ENCODE assay signal across 18 cellular contexts in genomic region chr3:194087995-194088841, GRCh38. TPM values are rescaled to one million over a fixed set of nuclear protein-coding genes. Genes with fewer than 3 reads are reported as not detected.
DNase-seq lines count a peak whose midpoint lies in the region; ATAC-seq, FAIRE-seq and TF ChIP-seq lines count a peak whose summit lies in the region.
"Had no signal": no experiment of that assay in that cellular context is flagged by ENCODE, and none has a peak within 500 bp of the region (broad histone marks: within the 10 kb centered on the region; RNA-seq: fewer than 3 reads in every experiment).

No MANE protein-coding gene starts in this region.

- POLR2A ChIA-PET in A673 (lab: Charles Lee; ENCODE audit: low non-redundant PET), result interaction anchor here (0.6 to 0.8 kb wide), 2 partner anchors 49 to 1384 kb away, joined by 3 to 4 read pairs; no protein-coding TSS in a partner anchor

- no peak overlapping the region for H3K4me3 ChIP-seq in A673 (ENCODE audit: low read depth, low read length, poor library complexity, severe bottlenecking)
- peak overlapping the region; percentile 26; the same call in 1 of the 2 replicates for H3K4me3 ChIP-seq in SK-N-MC
- H3K4me3 ChIP-seq: dorsolateral prefrontal cortex, left ventricle myocardium inferior, Peyer's patch had no signal

- H3K4me1 ChIP-seq in A673 (ENCODE audit: insufficient read depth, low read length, poor library complexity, severe bottlenecking), result peaks cover 78% of the 10 kb centered on the region

- H3K27ac ChIP-seq in A673 (ENCODE audit: low read depth, low read length, poor library complexity, severe bottlenecking) (peak overlapping the region; percentile 94), SK-N-MC (peak overlapping the region; percentile 99)
- H3K27ac ChIP-seq: dorsolateral prefrontal cortex, left ventricle myocardium inferior had no signal

- TF ChIP-seq CTCF in A673 (conservative IDR thresholded peaks at IDR 0.05; ENCODE audit: low read depth, low read length), result no peak

- H3K36me3 ChIP-seq in A673 (ENCODE audit: insufficient read depth, low read length, poor library complexity, severe bottlenecking) (no peaks in the 10 kb centered on the region), SK-N-MC (ENCODE audit: insufficient read depth, low read length) (no peaks in the 10 kb centered on the region)
- H3K36me3 ChIP-seq: left ventricle myocardium inferior, Peyer's patch had no signal

- peak; percentile 9 for FAIRE-seq in GM12891 (lab: Jason Lieb, UNC)
- FAIRE-seq: bronchial epithelial cell, GM18507, TTC549 had no signal

- DNase-seq in A673 (ENCODE audit: low spot score) (peak; percentile 72), GM12891 (ENCODE audit: insufficient read length, low spot score) (no peak), SK-N-MC (ENCODE audit: low read depth, low spot score) (peak; percentile 58), kidney tubule cell (ENCODE audit: low spot score) (peak; percentile 45), HT-29 (ENCODE audit: low spot score) (no peak), NCI-H446 treated with DMSO at 0.1 percent for 48 hours (lab: John Stamatoyannopoulos, UW) (no peak)
- DNase-seq: activated CD4-positive, alpha-beta T cell treated with anti-CD3 and anti-CD28 coated beads for 48 hours; CD8-positive, alpha-beta T cell; dorsolateral prefrontal cortex; left ventricle myocardium inferior; NCI-H526 treated with DMSO at 0.1 percent for 48 hours; nucleus accumbens had no signal

- no peak overlapping the region for H3K9ac ChIP-seq in SK-N-MC (ENCODE audit: insufficient read length)

- CTCF ChIA-PET in A673 (lab: Charles Lee), result no interaction called here

- no TSS peak for BruUV-seq in A673 (replicated peaks; lab: Mats Ljungman, UMichigan)

- ATAC-seq in HG03571 (IDR thresholded peaks at IDR 0.05; ENCODE audit: unreplicated experiment) (no peak), GM21360 (IDR thresholded peaks at IDR 0.05; ENCODE audit: unreplicated experiment) (no peak)
- ATAC-seq: CD8-positive, alpha-beta T cell had no signal

- intact Hi-C loops in A673 (cut with micrococcal nuclease; ENCODE audit: unreplicated experiment), result loop anchor here (2.0 kb wide), 1 partner anchor 307 kb away; no protein-coding TSS in a partner anchor

- H3K27me3 ChIP-seq in A673 (replicated peaks; ENCODE audit: insufficient read depth, low read depth, low read length, poor library complexity), result no peaks in the 10 kb centered on the region
- H3K27me3 ChIP-seq: Peyer's patch had no signal

- H3K9me3 ChIP-seq in A673 (ENCODE audit: low read depth, low read length, poor library complexity, severe bottlenecking) (no peaks in the 10 kb centered on the region), SK-N-MC (ENCODE audit: low read depth, low read length) (no peaks in the 10 kb centered on the region)
- H3K9me3 ChIP-seq: left ventricle myocardium inferior, Peyer's patch had no signal

- no peak for TF ChIP-seq POLR2A in GM12891 (IDR thresholded peaks at IDR 0.05; ENCODE audit: low read depth, low read length)

TF ChIP-seq in GM12891, 5 proteins besides CTCF, POLR2A, EP300 and RAD21:
- no peak for TF ChIP-seq POU2F2 (IDR thresholded peaks at IDR 0.05; ENCODE audit: low read depth, low read length)
- peak; percentile 49 for TF ChIP-seq SPI1 (IDR thresholded peaks at IDR 0.05; ENCODE audit: low read depth, low read length)
TF ChIP-seq in GM12891: peak in this region for 1.

RNA-seq across cellular contexts. Expression of gene HES1, which starts 47.7 kb away (rescaled TPM):
- total RNA-seq in A673 (2021), result 136 and 139 TPM in 2 replicates
- 10.6 TPM for polyA plus RNA-seq in GM12891 (2012; ENCODE audit: low read depth, missing spikeins)
- total RNA-seq in HT-29 (2014; rRNA removed; shearing (Covaris generic)), result 543 and 595 TPM in 2 replicates

Comparison
In these comparisons a context has a peak if more than half of its experiments do, and no peak if none do; other contexts are left out.
1. DNase-seq: peak in A673 (single experiment), SK-N-MC (single experiment) and kidney tubule cell (single experiment); none in GM12891 (single experiment), HT-29 (single experiment) and NCI-H446 treated with DMSO at 0.1 percent for 48 hours (single experiment).